In the genomic region with DNA sequence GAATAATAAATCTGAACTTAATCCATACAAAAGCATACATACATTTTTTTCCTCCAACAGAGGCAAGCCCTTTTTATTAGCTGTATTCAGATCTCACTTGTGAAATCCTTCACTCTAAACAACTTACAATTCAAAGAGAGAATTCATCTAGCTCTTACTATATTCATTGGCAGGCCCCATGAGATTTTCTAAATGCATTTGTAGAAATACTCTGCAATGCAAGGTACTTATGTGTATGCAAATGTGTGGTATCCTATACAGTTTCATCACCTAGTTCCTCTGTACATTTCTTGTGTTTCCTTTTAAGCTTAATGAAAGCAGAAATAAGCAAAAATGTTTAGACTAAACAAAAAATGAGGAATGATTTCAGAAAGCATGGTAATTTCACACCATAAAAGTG, we compare ENCODE assay signal across 30 cellular contexts.
"Had no signal": no experiment of that assay in that cellular context is flagged by ENCODE, and none has a peak within 500 bp of the region (broad histone marks: within the 10 kb centered on the region; RNA-seq: fewer than 3 reads in every experiment).

No MANE protein-coding gene starts in this region.

- H3K27ac ChIP-seq: ascending aorta, cardiac muscle cell, RWPE1 had no signal

- H3K4me3 ChIP-seq: ascending aorta, cardiac muscle cell, K562 had no signal

- H3K36me3 ChIP-seq: ascending aorta, cardiac muscle cell had no signal

- H3K9me3 ChIP-seq: ascending aorta had no signal

- H3K4me1 ChIP-seq: ascending aorta had no signal

- DNase-seq: activated CD4-positive, alpha-beta T cell treated with anti-CD3 and anti-CD28 coated beads, Interleukin-2, amount 10 ng/mL, durations not matched to agents 24 days and 14 days; activated CD4-positive, alpha-beta T cell treated with anti-CD3 and anti-CD28 coated beads, Interleukin-2, amount 50 U/mL, for 48 hours; activated CD8-positive, alpha-beta T cell treated with anti-CD3 and anti-CD28 coated beads, Interleukin-2, amount 10 ng/mL, durations not matched to agents 7 days and 5 days; activated gamma-delta T cell; activated naive CD4-positive, alpha-beta T cell treated with Interleukin-2 at 50 U/mL for 16 hours; activated naive CD8-positive, alpha-beta T cell treated with anti-CD3 and anti-CD28 coated beads, Interleukin-2, amount 10 ng/mL, durations not matched to agents 7 days and 5 days; activated T-cell treated with anti-CD3 and anti-CD28 coated beads, Interleukin-2, amount 50 U/mL, for 24 hours; amygdala; NCI-H1048; NCI-H1105 treated with DMSO at 0.1 percent for 48 hours; NCI-H1436; NCI-H1694 treated with DMSO at 0.1 percent for 48 hours; NCI-H2029; NCI-H2107; NCI-H226; NCI-H446 treated with DMSO at 0.1 percent for 48 hours; NCI-H524; NCI-H69; NCI-H82; PC-3; SIG-M5; SW 1271; T-helper 1 cell; T-helper 2 cell; T-helper 9 cell had no signal

- H3K27me3 ChIP-seq: ascending aorta, cardiac muscle cell had no signal

- ATAC-seq: activated CD8-positive, alpha-beta T cell treated with anti-CD3 and anti-CD28 coated beads, Interleukin-2, amount 10 ng/mL, durations not matched to agents 7 days and 5 days; K562; PC-3; Right ventricle myocardium inferior had no signal
